Comparison of ENCODE assay signal across 30 cellular contexts in the genomic region with DNA sequence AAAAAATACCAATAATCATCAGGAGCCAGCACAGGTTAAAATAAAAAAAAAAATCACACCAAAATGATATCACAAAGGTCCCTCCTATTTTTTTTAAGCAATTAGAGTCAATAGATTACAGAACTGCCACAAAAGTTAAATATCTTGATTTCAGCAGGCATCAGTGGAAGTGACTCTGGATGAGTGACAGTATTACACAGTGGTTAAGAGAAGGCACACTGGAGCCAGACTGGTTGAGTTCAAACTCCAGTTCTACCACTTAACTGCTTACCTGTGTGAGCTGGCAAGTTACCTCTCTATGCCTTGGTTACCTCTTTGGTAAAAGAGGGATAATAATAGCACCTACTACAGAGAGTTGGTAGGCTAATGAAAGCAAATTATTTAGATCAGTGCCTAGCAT.
"Had no signal": no experiment of that assay in that cellular context is flagged by ENCODE, and none has a peak within 500 bp of the region (broad histone marks: within the 10 kb centered on the region; RNA-seq: fewer than 3 reads in every experiment).

No MANE protein-coding gene starts in this region.

- H3K4me3 Mint-ChIP-seq: activated T-cell treated with anti-CD3 and anti-CD28 coated beads, Interleukin-2, amount 50 U/mL, for 4 hours; central memory CD8-positive, alpha-beta T cell; immature natural killer cell; naive thymus-derived CD4-positive, alpha-beta T cell; stimulated activated effector memory CD8-positive, alpha-beta T cell treated with anti-CD3 and anti-CD28 coated beads, Interleukin-12 subunit alpha, Interleukin-12 subunit beta, amount 100 ng/mL, for 72 hours; T-cell; T-helper 2 cell treated with Interferon-gamma antibody and Interleukin-4, amounts not matched to agents 5 μg/mL and 100 μg/mL, for 36 hours had no signal

- H3K36me3 ChIP-seq: prostate gland, tibial nerve had no signal

- H3K27me3 ChIP-seq: esophagus muscularis mucosa, foreskin keratinocyte, heart left ventricle, tibial nerve had no signal

- H3K27ac ChIP-seq: esophagus muscularis mucosa, foreskin keratinocyte, heart left ventricle, prostate gland, skin epidermis, tibial nerve had no signal

- H3K27ac Mint-ChIP-seq: activated naive CD4-positive, alpha-beta T cell treated with anti-CD3 and anti-CD28 coated beads, Interleukin-2, amount 50 U/mL, for 72 hours; activated T-helper 2 cell treated with anti-CD3 and anti-CD28 coated beads, Interferon-gamma antibody, Interleukin-2, Interleukin-4, amounts not matched to agents 10 μg/mL and 5 μg/mL and 100 μg/mL, durations not matched to agents 14 hours and 24 hours and 36 hours; immature natural killer cell; naive thymus-derived CD4-positive, alpha-beta T cell; stimulated activated effector memory CD8-positive, alpha-beta T cell treated with anti-CD3 and anti-CD28 coated beads, Interleukin-12 subunit alpha, Interleukin-12 subunit beta, amount 100 ng/mL, for 72 hours; T-cell; T-helper 2 cell treated with Interferon-gamma antibody and Interleukin-4, amounts not matched to agents 5 μg/mL and 100 μg/mL, for 36 hours had no signal

- ATAC-seq: activated naive CD4-positive, alpha-beta T cell treated with anti-CD3 and anti-CD28 coated beads, Interleukin-2, amount 50 U/mL, for 72 hours; activated T-cell treated with anti-CD3 and anti-CD28 coated beads, Interleukin-2, amount 50 U/mL, for 4 hours; foreskin keratinocyte; heart left ventricle; left colon; naive thymus-derived CD4-positive, alpha-beta T cell; sciatic nerve; stimulated activated effector memory CD8-positive, alpha-beta T cell treated with anti-CD3 and anti-CD28 coated beads, Interleukin-12 subunit alpha, Interleukin-12 subunit beta, amount 100 ng/mL, for 72 hours; T-cell had no signal

- FAIRE-seq: bronchial epithelial cell, colon, kidney had no signal

- H3K4me1 ChIP-seq: esophagus muscularis mucosa, foreskin keratinocyte, prostate gland, tibial nerve had no signal

- DNase-seq: activated CD4-positive, alpha-beta T cell treated with anti-CD3 and anti-CD28 coated beads for 4 hours; activated CD4-positive, alpha-beta T cell treated with anti-CD3 and anti-CD28 coated beads, Interleukin-2, amount 50 U/mL, for 48 hours; activated CD4-positive, CD25-positive, alpha-beta regulatory T cell; activated CD8-positive, alpha-beta memory T cell treated with anti-CD3 and anti-CD28 coated beads, Interleukin-2, amount 50 U/mL, for 48 hours; activated T-cell treated with anti-CD3 and anti-CD28 coated beads, Interleukin-2, amount 50 U/mL, for 4 hours; dermis blood vessel endothelial cell; effector CD4-positive, alpha-beta T cell; foreskin keratinocyte; heart left ventricle; hypothalamus; immature natural killer cell; kidney; left colon; midbrain; naive thymus-derived CD4-positive, alpha-beta T cell; retina; stimulated activated CD4-positive, alpha-beta T cell treated with anti-CD3 and anti-CD28 coated beads, Interleukin-4, amount 100 ng/mL, for 24 hours; T-cell had no signal

- H3K4me1 Mint-ChIP-seq: central memory CD8-positive, alpha-beta T cell had no signal

- H3K9me3 Mint-ChIP-seq: activated naive CD4-positive, alpha-beta T cell treated with anti-CD3 and anti-CD28 coated beads, Interleukin-2, amount 50 U/mL, for 72 hours; activated T-cell treated with anti-CD3 and anti-CD28 coated beads, Interleukin-2, amount 50 U/mL, for 4 hours; activated T-helper 2 cell treated with anti-CD3 and anti-CD28 coated beads, Interferon-gamma antibody, Interleukin-2, Interleukin-4, amounts not matched to agents 10 μg/mL and 5 μg/mL and 100 μg/mL, durations not matched to agents 14 hours and 24 hours and 36 hours; central memory CD8-positive, alpha-beta T cell; immature natural killer cell; stimulated activated effector memory CD8-positive, alpha-beta T cell treated with anti-CD3 and anti-CD28 coated beads, Interleukin-12 subunit alpha, Interleukin-12 subunit beta, amount 100 ng/mL, for 72 hours; T-cell; T-helper 2 cell treated with Interferon-gamma antibody and Interleukin-4, amounts not matched to agents 5 μg/mL and 100 μg/mL, for 36 hours had no signal

- H3K27me3 Mint-ChIP-seq: central memory CD8-positive, alpha-beta T cell; naive thymus-derived CD4-positive, alpha-beta T cell; T-cell had no signal

- H3K9me3 ChIP-seq: esophagus muscularis mucosa, heart left ventricle, prostate gland, tibial nerve had no signal

- H3K4me3 ChIP-seq: esophagus muscularis mucosa, heart left ventricle, prostate gland, skin epidermis, tibial nerve had no signal
